Comparison of ENCODE assay signal across 7 cellular contexts in genomic region chr4:107721436-107722090, GRCh38. TPM values are rescaled to one million over a fixed set of nuclear protein-coding genes. Genes with fewer than 3 reads are reported as not detected.
DNase-seq lines count a peak whose midpoint lies in the region; ATAC-seq and TF ChIP-seq lines count a peak whose summit lies in the region.

No MANE protein-coding gene starts in this region.

- peaks cover 29% of the 10 kb centered on the region for H3K79me2 ChIP-seq in MM.1S (ENCODE audit: low read length)

- peak overlapping the region; percentile 59 for H3K4me2 ChIP-seq in MM.1S (ENCODE audit: low read depth, low read length)

- H3K27ac ChIP-seq in MM.1S (ENCODE audit: low read length): peak overlapping the region; percentile 90; the same call in 1 of the 2 replicates
- H3K27ac ChIP-seq in esophagus muscularis mucosa (replicated peaks in 1 of 4): peak overlapping the region in 1 of 4 donors; percentile 87
- H3K27ac ChIP-seq in skin epidermis: peak overlapping the region in 4 of 21 experiments; percentile 7 to 89 (median 84)

- H3K27me3 ChIP-seq in MM.1S (replicated peaks; ENCODE audit: insufficient read depth, low read length) (no peaks in the 10 kb centered on the region), esophagus muscularis mucosa (no peaks in the 10 kb centered on the region)

- ATAC-seq in HG02852 (IDR thresholded peaks at IDR 0.05; ENCODE audit: unreplicated experiment): no peak

- 73% methylated on average over 6 of the region's 9 CpGs for WGBS in esophagus muscularis mucosa

- H3K9ac ChIP-seq in MM.1S (ENCODE audit: low read length): peak overlapping the region; percentile 60

- no peak for TF ChIP-seq EP300 in esophagus muscularis mucosa (IDR thresholded peaks at IDR 0.05)

- TF ChIP-seq CTCF in MM.1S (IDR thresholded peaks at IDR 0.05; ENCODE audit: low read length) (no peak), esophagus muscularis mucosa (IDR thresholded peaks at IDR 0.05) (no peak)

- peak overlapping the region; percentile 67 for H3K4me3 ChIP-seq in MM.1S (ENCODE audit: low read length)
- H3K4me3 ChIP-seq in esophagus muscularis mucosa: peak overlapping the region; percentile 79 to 97 (median 90)
- peak overlapping the region; percentile 67 to 97 (median 80) for H3K4me3 ChIP-seq in skin epidermis

- no peaks in the 10 kb centered on the region for H4K20me1 ChIP-seq in MM.1S (ENCODE audit: insufficient read depth, low read length)

- H3K4me1 ChIP-seq in MM.1S (ENCODE audit: low read length) (peaks cover 17% of the 10 kb centered on the region), esophagus muscularis mucosa (peaks cover 14 to 20% (median 20%) of the 10 kb centered on the region in 4 donors)

- peaks cover 41% of the 10 kb centered on the region for H3F3A ChIP-seq in MM.1S (ENCODE audit: insufficient read depth, low read length)

- intact Hi-C loops in esophagus muscularis mucosa (cut with DNase I): no loop called here

- no peaks in the 10 kb centered on the region for H3K9me2 ChIP-seq in MM.1S (replicated peaks; ENCODE audit: insufficient read depth, low read length)

- TF ChIP-seq POLR2A in esophagus muscularis mucosa (IDR thresholded peaks at IDR 0.05; ENCODE audit: low read depth): no peak

- peak overlapping the region; percentile 76 for H2AFZ ChIP-seq in MM.1S (ENCODE audit: low read length)

- DNase-seq in MM.1S: peak; percentile 64
- DNase-seq in activated CD8-positive, alpha-beta memory T cell treated with anti-CD3 and anti-CD28 coated beads for 4 hours (ENCODE audit: low read depth in 2 of 2): peak; percentile 23 to 36
- no peak for DNase-seq in esophagus muscularis mucosa (ENCODE audit: extremely low spot score)
- no peak for DNase-seq in NCI-H1105 treated with DMSO at 0.1 percent for 48 hours (lab: John Stamatoyannopoulos, UW)
- no peak for DNase-seq in HK-2 (ENCODE audit: unreplicated experiment)

- no peaks in the 10 kb centered on the region for H3K36me3 ChIP-seq in MM.1S (replicated peaks; ENCODE audit: insufficient read depth, low read length)
- H3K36me3 ChIP-seq in esophagus muscularis mucosa: no peaks in the 10 kb centered on the region

- no peaks in the 10 kb centered on the region for H3K9me3 ChIP-seq in MM.1S (replicated peaks; ENCODE audit: insufficient read depth, low read length)
- H3K9me3 ChIP-seq in esophagus muscularis mucosa: no peaks in the 10 kb centered on the region

RNA-seq across cellular contexts. Expression of gene PAPSS1, which starts 1.5 kb away (rescaled TPM):
- 10 to 100 TPM; 11.6 to 24.4 (median 18.1) TPM for total RNA-seq in esophagus muscularis mucosa

Comparison
In these comparisons a context has a peak if more than half of its experiments do, and no peak if none do; other contexts are left out.
1. DNase-seq: peak in MM.1S (single experiment) and activated CD8-positive, alpha-beta memory T cell treated with anti-CD3 and anti-CD28 coated beads for 4 hours (2 of 2); none in esophagus muscularis mucosa (single experiment), NCI-H1105 treated with DMSO at 0.1 percent for 48 hours (single experiment) and HK-2 (single experiment).
2. Peak in every context shown above with its lines, with median percentiles within 50 percentile points of each other: H3K4me3 ChIP-seq.